In genomic region chr3:62888180-62888579, GRCh38 we compare ENCODE assay signal across 1 cellular context.
TF ChIP-seq lines count a peak whose summit lies in the region.

No MANE protein-coding gene starts in this region.

TF ChIP-seq in GM23338, 12 proteins besides CTCF, POLR2A, EP300 and RAD21 (continued from another document):
- 0 out of 2 replicates have a peak, but pooled peaks have one; percentile 36 for TF ChIP-seq ZNF462 (CRISPR knock-in tag; IDR thresholded peaks at IDR 0.05)
- TF ChIP-seq NANOG (IDR thresholded peaks at IDR 0.05; ENCODE audit: borderline replicate concordance) = no peak
